ENCODE assay signal across 8 cellular contexts in the genomic region with DNA sequence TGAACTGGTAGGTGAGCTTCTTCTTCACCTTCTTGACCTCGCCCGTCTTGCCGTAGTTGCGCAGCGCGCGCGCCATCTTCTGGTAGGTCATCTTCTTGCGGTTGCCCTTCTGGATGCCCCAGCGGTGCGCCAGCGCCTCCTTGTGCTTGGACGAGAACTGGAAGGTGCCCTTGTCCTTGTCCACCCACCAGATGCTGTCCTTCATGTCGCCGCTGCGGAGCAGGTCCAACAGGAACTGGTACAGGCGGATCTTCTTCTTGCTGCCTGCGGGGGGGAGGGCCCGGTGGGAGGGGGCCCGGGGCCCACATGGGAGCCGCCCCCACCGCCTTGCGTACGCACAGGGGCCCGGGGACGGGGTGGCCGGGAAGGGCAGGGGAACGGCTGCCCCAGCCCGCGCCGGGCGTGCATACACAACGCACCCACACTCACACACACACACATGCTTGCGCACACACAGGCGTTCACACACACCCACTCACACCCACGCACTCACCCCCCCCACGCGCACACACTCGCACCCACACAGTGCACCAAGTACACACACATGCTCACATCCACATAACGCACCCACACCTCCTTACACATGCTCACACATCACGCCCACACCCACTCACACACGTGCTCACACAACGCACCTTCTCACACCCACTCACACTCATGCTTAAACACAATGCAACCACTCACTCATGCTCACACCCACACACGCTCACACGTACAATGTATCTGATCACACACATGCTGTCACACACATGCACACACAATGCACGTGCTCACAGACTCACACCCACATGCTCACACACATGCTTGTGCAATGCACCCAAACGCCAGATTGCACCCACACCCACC. TPM values are rescaled to one million over a fixed set of nuclear protein-coding genes. Genes with fewer than 3 reads are reported as not detected.
DNase-seq lines count a peak whose midpoint lies in the region; ATAC-seq and TF ChIP-seq lines count a peak whose summit lies in the region.

No MANE protein-coding gene starts in this region.

- peaks cover 0 to 45% (median 0%) of the 10 kb centered on the region in 9 donors for H3K36me3 ChIP-seq in heart right ventricle
- H3K36me3 ChIP-seq in parathyroid adenoma (ENCODE audit: control insufficient read depth, insufficient read depth, low read length), result no peaks in the 10 kb centered on the region

- peak overlapping the region; percentile 55 for H3K4me2 ChIP-seq in parathyroid adenoma (ENCODE audit: low read length)

- intact Hi-C loops in heart right ventricle (cut with DNase I), result loop anchor here (2.0 to 10.0 kb wide), 14 partner anchors 78 to 471 kb away; a partner anchor contains a TSS

- H3K27me3 ChIP-seq in heart right ventricle (no peaks in the 10 kb centered on the region), parathyroid adenoma (ENCODE audit: control insufficient read depth, insufficient read depth, low read length) (no peaks in the 10 kb centered on the region)

- H3K79me2 ChIP-seq in parathyroid adenoma, result no peaks in the 10 kb centered on the region

- H3K4me1 ChIP-seq in heart right ventricle (peaks cover 0 to 26% (median 4%) of the 10 kb centered on the region in 9 donors), parathyroid adenoma (peaks cover 8% of the 10 kb centered on the region)

- H3K9ac ChIP-seq in parathyroid adenoma, result peak overlapping the region; percentile 14

- WGBS in heart right ventricle, 2 donors, result 28 to 35% methylated on average over 33 to 47 of the region's 47 CpGs

- H3K4me3 ChIP-seq in AG09309 (ENCODE audit: control insufficient read depth, low read depth, low read length) (peak overlapping the region; percentile 1; the same call in 1 of the 2 replicates), heart right ventricle (peak overlapping the region; percentile 32 to 63 (median 47)), parathyroid adenoma (ENCODE audit: low read depth, low read length) (peak overlapping the region; percentile 40)

- ATAC-seq in heart right ventricle (peak; percentile 35 to 63 (median 56)), HG02763 (IDR thresholded peaks at IDR 0.05; ENCODE audit: unreplicated experiment) (no peak), GM18511 (IDR thresholded peaks at IDR 0.05; ENCODE audit: unreplicated experiment) (no peak)

- H2AFZ ChIP-seq in parathyroid adenoma, result peak overlapping the region; percentile 86

- DNase-seq in AG09309 (ENCODE audit: low read depth), result peak; percentile 44
- DNase-seq in H4 (ENCODE audit: low spot score), result peak; percentile 89
- DNase-seq in NCI-H446 (lab: John Stamatoyannopoulos, UW), result peak; percentile 32 to 84
- DNase-seq in amniotic epithelial cell (ENCODE audit: low read depth), result peak; percentile 89
- peak; percentile 95 to 97 for DNase-seq in heart right ventricle

- peak overlapping the region; percentile 81 to 99 (median 94) for H3K27ac ChIP-seq in heart right ventricle
- H3K27ac ChIP-seq in parathyroid adenoma, result no peak overlapping the region

- peak; percentile 98 for TF ChIP-seq CTCF in AG09309 (IDR thresholded peaks at IDR 0.05; ENCODE audit: control insufficient read depth, insufficient read depth, low read depth, low read length, missing control alignments)
- peak; percentile 85 to 98 (median 94) for TF ChIP-seq CTCF in heart right ventricle (IDR thresholded peaks at IDR 0.05)
- TF ChIP-seq CTCF in parathyroid adenoma (IDR thresholded peaks at IDR 0.05), result peak; percentile 94

- H3K9me3 ChIP-seq in heart right ventricle, result no peaks in the 10 kb centered on the region
- H3K9me3 ChIP-seq in parathyroid adenoma (ENCODE audit: control insufficient read depth, low read length), result no peaks in the 10 kb centered on the region

RNA-seq across cellular contexts. Expression of a gene that starts 3.0 kb away (rescaled TPM):
- total RNA-seq in H4 (2014; rRNA removed; shearing (Covaris generic)), result not detected in 2 replicates
- total RNA-seq in heart right ventricle, result 1,000 to 10,000 TPM; 1,404 to 3,138 (median 2,490) TPM
- 1,000 to 10,000 TPM in 1 of 2 donors, 100 to 1,000 TPM in 1; 484 to 2,250 TPM for polyA plus RNA-seq in heart right ventricle

RNA-seq across cellular contexts. Expression of a gene that starts 22.8 kb away (rescaled TPM):
- not detected in 2 replicates for total RNA-seq in H4 (2014; rRNA removed; shearing (Covaris generic))
- 10 to 100 TPM in 3 of 10 donors, 1 to 10 TPM in 7; 3.4 to 38.9 (median 6.7) TPM for total RNA-seq in heart right ventricle
- 10 to 100 TPM in 1 of 2 donors, 1 to 10 TPM in 1; 6.7 to 10.2 TPM for polyA plus RNA-seq in heart right ventricle

RNA-seq across cellular contexts. Expression of a gene that starts 52.9 kb away (rescaled TPM):
- 8.5 and 9.1 TPM in 2 replicates for total RNA-seq in H4 (2014; rRNA removed; shearing (Covaris generic))
- 10 to 100 TPM; 31.1 to 54.5 (median 40.8) TPM for total RNA-seq in heart right ventricle
- 10 to 100 TPM; 62.3 to 86.4 TPM for polyA plus RNA-seq in heart right ventricle

Comparison
In these comparisons a context has a peak if more than half of its experiments do, and no peak if none do; other contexts are left out.
1. DNase-seq: peak in every context shown above with its lines; median percentile 96 in heart right ventricle; 89 in H4; 89 in amniotic epithelial cell; 58 in NCI-H446; 44 in AG09309.
2. ATAC-seq: peak in heart right ventricle (8 of 8); none in HG02763 (single experiment) and GM18511 (single experiment).
3. RNA of a gene that starts 3.0 kb away (total RNA-seq): 1,404 to 3,138 TPM in heart right ventricle; not detected in H4; every median in the first group is over 1,000 times any median in the second.
4. Peak in every context shown above with its lines, with median percentiles within 50 percentile points of each other: H3K4me3 ChIP-seq and CTCF ChIP-seq.